9 cellular contexts compared by ENCODE assay signal in the genomic region with DNA sequence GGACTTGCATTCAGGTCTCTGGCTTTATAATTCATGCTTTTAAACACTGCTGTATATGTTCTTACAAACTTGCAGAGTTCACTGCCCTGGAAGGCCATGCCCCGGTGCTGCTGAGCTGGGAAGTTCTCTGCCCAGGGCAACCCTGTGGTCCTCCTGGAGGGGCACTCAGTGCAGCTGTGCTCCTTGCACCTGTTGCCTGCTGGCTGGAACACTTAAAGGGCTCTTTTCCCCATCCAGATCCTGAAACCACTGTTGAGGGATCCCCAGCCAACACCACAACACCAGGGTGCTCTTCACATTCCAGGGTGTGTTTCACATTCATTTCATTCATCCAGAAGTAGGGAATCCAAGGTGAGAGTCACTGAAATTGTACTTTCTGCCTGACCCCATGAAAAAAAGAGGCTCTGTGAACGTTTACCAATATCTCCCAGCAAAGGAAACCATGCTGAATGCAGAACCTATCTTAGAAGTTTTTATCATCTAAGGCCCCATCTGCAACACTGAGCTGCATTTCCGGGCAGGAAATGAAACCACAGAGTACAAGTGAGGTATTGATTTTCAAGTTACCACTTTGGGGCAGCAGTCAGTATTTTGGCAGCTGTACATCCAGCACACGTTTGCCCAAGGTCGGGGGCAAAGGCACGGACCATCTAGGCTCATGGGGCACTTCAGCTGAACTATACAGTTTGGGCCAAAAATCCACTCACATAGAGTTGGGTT. TPM values are rescaled to one million over a fixed set of nuclear protein-coding genes. Genes with fewer than 3 reads are reported as not detected.
DNase-seq lines count a peak whose midpoint lies in the region; ATAC-seq, FAIRE-seq and TF ChIP-seq lines count a peak whose summit lies in the region.
"Had no signal": no experiment of that assay in that cellular context is flagged by ENCODE, and none has a peak within 500 bp of the region (broad histone marks: within the 10 kb centered on the region; RNA-seq: fewer than 3 reads in every experiment).

No MANE protein-coding gene starts in this region.

- DNase-seq in activated CD4-positive, alpha-beta T cell treated with anti-CD3 and anti-CD28 coated beads for 36 hours, result peak; percentile 58
- DNase-seq in pancreas (no peak), nephron progenitor cell (no peak), GM13976 (ENCODE audit: low spot score) (no peak), HuH-7.5 (ENCODE audit: low spot score) (no peak)

- ATAC-seq in GM18498 (IDR thresholded peaks at IDR 0.05; ENCODE audit: unreplicated experiment), result peak; percentile 84
- ATAC-seq in GM21447 (IDR thresholded peaks at IDR 0.05; ENCODE audit: unreplicated experiment), result peak; percentile 84
- peak; percentile 60 for ATAC-seq in activated CD4-positive, alpha-beta T cell treated with anti-CD3 and anti-CD28 coated beads for 36 hours
- ATAC-seq in pancreas, result peak in 3 of 4 donors; percentile 30 to 50 (median 37)

- H3K9me3 Mint-ChIP-seq in IgD-negative memory B cell (peaks cover 0 to 2% (median 0%) of the 10 kb centered on the region in 3 donors), nephron progenitor cell (peaks cover 9% of the 10 kb centered on the region)
- H3K9me3 Mint-ChIP-seq in activated CD4-positive, alpha-beta T cell treated with anti-CD3 and anti-CD28 coated beads for 36 hours (ENCODE audit: low read depth), result peaks cover 2% of the 10 kb centered on the region

- no peaks in the 10 kb centered on the region for H3K4me1 ChIP-seq in pancreas

- H3K27ac ChIP-seq in pancreas, result no peak overlapping the region

- H3K9me3 ChIP-seq in pancreas, result no peaks in the 10 kb centered on the region

- peak overlapping the region; percentile 61 to 96 (median 76) for H3K4me3 Mint-ChIP-seq in IgD-negative memory B cell
- H3K4me3 Mint-ChIP-seq in activated CD4-positive, alpha-beta T cell treated with anti-CD3 and anti-CD28 coated beads for 36 hours, result peak overlapping the region; percentile 55
- no peak overlapping the region for H3K4me3 Mint-ChIP-seq in nephron progenitor cell

- intact Hi-C loops in activated CD4-positive, alpha-beta T cell treated with anti-CD3 and anti-CD28 coated beads for 36 hours (cut with DNase I, micrococcal nuclease), result loop anchor here (1.0 to 5.0 kb wide), 2 partner anchors 17 to 187 kb away; a partner anchor contains a TSS
- intact Hi-C loops in pancreas (cut with DNase I), result no loop called here

- CTCF ChIA-PET in activated CD4-positive, alpha-beta T cell treated with anti-CD3 and anti-CD28 coated beads for 36 hours (lab: Charles Lee), result interaction anchor here (1.0 to 2.8 kb wide), 8 partner anchors 8 to 62 kb away, joined by 3 to 11 read pairs (median 4); no protein-coding TSS in a partner anchor

- H3K27ac Mint-ChIP-seq in IgD-negative memory B cell (peak overlapping the region; percentile 67 to 93 (median 85)), nephron progenitor cell (no peak overlapping the region)
- H3K27ac Mint-ChIP-seq in activated CD4-positive, alpha-beta T cell treated with anti-CD3 and anti-CD28 coated beads for 36 hours, result peak overlapping the region; percentile 94

- H3K4me1 Mint-ChIP-seq in IgD-negative memory B cell (peaks cover 45 to 60% (median 47%) of the 10 kb centered on the region in 3 donors), nephron progenitor cell (no peaks in the 10 kb centered on the region)
- H3K4me1 Mint-ChIP-seq in activated CD4-positive, alpha-beta T cell treated with anti-CD3 and anti-CD28 coated beads for 36 hours, result peaks cover 63% of the 10 kb centered on the region

- peaks cover 3% of the 10 kb centered on the region for H3K36me3 Mint-ChIP-seq in IgD-negative memory B cell
- H3K36me3 Mint-ChIP-seq in activated CD4-positive, alpha-beta T cell treated with anti-CD3 and anti-CD28 coated beads for 36 hours (ENCODE audit: low read depth), result peaks cover 2% of the 10 kb centered on the region
- H3K36me3 Mint-ChIP-seq in nephron progenitor cell (ENCODE audit: low read depth), result no peaks in the 10 kb centered on the region

- H3K27me3 Mint-ChIP-seq in IgD-negative memory B cell (no peaks in the 10 kb centered on the region), nephron progenitor cell (ENCODE audit: low read depth, poor library complexity) (peaks cover 28% of the 10 kb centered on the region)
- no peaks in the 10 kb centered on the region for H3K27me3 Mint-ChIP-seq in activated CD4-positive, alpha-beta T cell treated with anti-CD3 and anti-CD28 coated beads for 36 hours

- no peak for TF ChIP-seq CTCF in pancreas (IDR thresholded peaks at IDR 0.05)
- no peak for TF ChIP-seq CTCF in nephron progenitor cell (IDR thresholded peaks at IDR 0.05)
- TF ChIP-seq CTCF in GM13976 (IDR thresholded peaks at IDR 0.05; ENCODE audit: borderline replicate concordance, control extremely low read depth, extremely low read depth, insufficient read depth, missing control alignments), result no peak

- in situ Hi-C loops in GM13976 (cut with MboI; ENCODE audit: low sequenced_read_pairs, unreplicated experiment), result no loop called here

- POLR2A ChIA-PET in activated CD4-positive, alpha-beta T cell treated with anti-CD3 and anti-CD28 coated beads for 36 hours (lab: Charles Lee), result interaction anchor here (0.6 to 0.8 kb wide), 2 partner anchors 14 to 80 kb away, joined by 3 to 6 read pairs; no protein-coding TSS in a partner anchor

- no peaks in the 10 kb centered on the region for H3K27me3 ChIP-seq in pancreas

- no peaks in the 10 kb centered on the region for H3K36me3 ChIP-seq in pancreas

- H3K4me3 ChIP-seq in pancreas, result no peak overlapping the region

- WGBS in pancreas, 2 donors, result 27 to 28% methylated on average over 6 of the region's 6 CpGs

- no peak for FAIRE-seq in pancreas (lab: Jason Lieb, UNC)

RNA-seq across cellular contexts. Expression of a gene that starts 16.4 kb away (rescaled TPM):
- polyA plus RNA-seq in IgD-negative memory B cell (85.7 TPM), pancreas (10 to 100 TPM in 1 of 2 donors, 1 to 10 TPM in 1; 8.4 to 11.6 TPM)
- total RNA-seq in activated CD4-positive, alpha-beta T cell treated with anti-CD3 and anti-CD28 coated beads for 36 hours, result 10 to 100 TPM; 25.4 to 26.1 TPM
- total RNA-seq in pancreas, result 10 to 100 TPM; 15.5 to 34.2 (median 20.7) TPM
- total RNA-seq: LHCN-M2 had no signal

Comparison
In these comparisons a context has a peak if more than half of its experiments do, and no peak if none do; other contexts are left out.
1. intact Hi-C loops: an anchor here in activated CD4-positive, alpha-beta T cell treated with anti-CD3 and anti-CD28 coated beads for 36 hours (1.0 to 5.0 kb wide); none called in pancreas.